In genomic region chr12:131116437-131117117, GRCh38 we compare ENCODE assay signal across 10 cellular contexts.
DNase-seq lines count a peak whose midpoint lies in the region; ATAC-seq, FAIRE-seq and TF ChIP-seq lines count a peak whose summit lies in the region.
"Had no signal": no experiment of that assay in that cellular context is flagged by ENCODE, and none has a peak within 500 bp of the region (broad histone marks: within the 10 kb centered on the region; RNA-seq: fewer than 3 reads in every experiment).

No MANE protein-coding gene starts in this region.

- WGBS in body of pancreas, 2 donors: 52 to 73% methylated on average over 14 to 15 of the region's 15 CpGs
- WGBS in HepG2 (ENCODE audit: low lambda C conversion rate): 66% methylated on average over 8 of the region's 15 CpGs

- no peak overlapping the region for H3K4me3 Mint-ChIP-seq in GM23338

- peaks cover 8% of the 10 kb centered on the region; the same call in 1 of the 3 replicates for H3K4me1 Mint-ChIP-seq in GM23338

- no peaks in the 10 kb centered on the region for H3F3A ChIP-seq in GM23338 (replicated peaks; ENCODE audit: low read depth)

- no peak overlapping the region for H3K9ac ChIP-seq in HepG2 (ENCODE audit: insufficient read depth, low read depth, low read length)

- H3K9me2 ChIP-seq in GM23338 (ENCODE audit: insufficient read depth): no peaks in the 10 kb centered on the region

- no TSS peak for BruUV-seq in HepG2 (replicated peaks; lab: Mats Ljungman, UMichigan)

- peak overlapping the region; percentile 59 for H3K4me3 ChIP-seq in ACC112 (ENCODE audit: low read depth, low read length)
- no peak overlapping the region for H3K4me3 ChIP-seq in GM23338
- H3K4me3 ChIP-seq in body of pancreas: no peak overlapping the region
- no peak overlapping the region for H3K4me3 ChIP-seq in HepG2 (replicated peaks in 1 of 3; ENCODE audit: insufficient read depth in 1 of 3, low read depth in 2 of 3, low read length in 3 of 3)
- H3K4me3 ChIP-seq: Peyer's patch had no signal

- no peak overlapping the region for H3K27ac Mint-ChIP-seq in GM23338
- H3K27ac Mint-ChIP-seq: activated T-helper 2 cell treated with anti-CD3 and anti-CD28 coated beads, Interferon-gamma antibody, Interleukin-2, Interleukin-4, amounts not matched to agents 10 μg/mL and 5 μg/mL and 100 μg/mL, durations not matched to agents 14 hours and 24 hours and 36 hours had no signal

- CTCF ChIA-PET in HepG2 (lab: Yijun Ruan, JAX; ENCODE audit: low intra/inter-chr PET ratio, low total read pairs): no interaction called here

- no peak for TF ChIP-seq POLR2A in body of pancreas (IDR thresholded peaks at IDR 0.05)
- no peak for TF ChIP-seq POLR2A in HepG2 (IDR thresholded peaks at IDR 0.05; ENCODE audit: insufficient read depth in 1 of 2, low read depth in 2 of 2, low read length in 2 of 2)

- no peaks in the 10 kb centered on the region for H3K36me3 Mint-ChIP-seq in GM23338 (ENCODE audit: low read depth)

- POLR2A ChIA-PET in HepG2 (lab: Yijun Ruan, JAX): no interaction called here

- H3K9me3 ChIP-seq in body of pancreas (no peaks in the 10 kb centered on the region), HepG2 (ENCODE audit: low read length) (no peaks in the 10 kb centered on the region)
- H3K9me3 ChIP-seq: Peyer's patch had no signal

- intact Hi-C loops in body of pancreas (cut with DNase I) (no loop called here), HepG2 (cut with micrococcal nuclease; ENCODE audit: unreplicated experiment) (no loop called here)

- TF ChIP-seq CTCF in GM23338 (conservative IDR thresholded peaks at IDR 0.05; ENCODE audit: low read depth in 2 of 2) (peak; percentile 71 to 81), body of pancreas (IDR thresholded peaks at IDR 0.05) (peak in 4 of 7 experiments; percentile 11 to 26 (median 16)), HepG2 (CRISPR knock-in tag; IDR thresholded peaks at IDR 0.05) (peak; percentile 47)

- H3K79me2 ChIP-seq in ACC112 (ENCODE audit: control insufficient read depth, insufficient read depth, low read length, unreplicated experiment) (no peaks in the 10 kb centered on the region), GM23338 (replicated peaks; ENCODE audit: insufficient read depth) (no peaks in the 10 kb centered on the region), HepG2 (ENCODE audit: insufficient read depth, low read length) (no peaks in the 10 kb centered on the region)

- TF ChIP-seq RAD21 in HepG2 (CRISPR knock-in tag; IDR thresholded peaks at IDR 0.05): no peak

- no peaks in the 10 kb centered on the region for H3K9me3 Mint-ChIP-seq in GM23338
- H3K9me3 Mint-ChIP-seq: activated T-helper 2 cell treated with anti-CD3 and anti-CD28 coated beads, Interferon-gamma antibody, Interleukin-2, Interleukin-4, amounts not matched to agents 10 μg/mL and 5 μg/mL and 100 μg/mL, durations not matched to agents 14 hours and 24 hours and 36 hours had no signal

- ATAC-seq in GM23338 (peak; percentile 91), body of pancreas (peak; percentile 39), HepG2 (peak; percentile 66), GM18861 (IDR thresholded peaks at IDR 0.05; ENCODE audit: unreplicated experiment) (no peak), GM21576 (IDR thresholded peaks at IDR 0.05; ENCODE audit: unreplicated experiment) (no peak), HG02678 (IDR thresholded peaks at IDR 0.05; ENCODE audit: unreplicated experiment) (no peak)

- peak; percentile 72 for DNase-seq in GM23338 (ENCODE audit: low spot score)
- DNase-seq in body of pancreas: no peak
- DNase-seq in HepG2 (ENCODE audit: low spot score): no peak
- no peak for DNase-seq in dedifferentiated amniotic fluid mesenchymal stem cell (ENCODE audit: extremely low spot score)

- H3K4me1 ChIP-seq in ACC112 (ENCODE audit: control insufficient read depth, insufficient read depth, low read length, unreplicated experiment) (peaks cover 3% of the 10 kb centered on the region), GM23338 (ENCODE audit: insufficient read depth) (no peaks in the 10 kb centered on the region), body of pancreas (no peaks in the 10 kb centered on the region), HepG2 (ENCODE audit: insufficient read depth, low read length) (0 out of 2 replicates have a peak, but pooled peaks cover 6% of the 10 kb centered on the region)
- H3K4me1 ChIP-seq: Peyer's patch had no signal

- H3K4me2 ChIP-seq in GM23338 (no peak overlapping the region), HepG2 (ENCODE audit: low read depth, low read length) (no peak overlapping the region)

- peaks cover 5% of the 10 kb centered on the region for H3K27me3 Mint-ChIP-seq in GM23338 (ENCODE audit: insufficient read depth, low read depth, poor library complexity)

- H3K27me3 ChIP-seq in ACC112 (ENCODE audit: insufficient read depth, low read length) (no peaks in the 10 kb centered on the region), GM23338 (ENCODE audit: insufficient read depth) (no peaks in the 10 kb centered on the region), body of pancreas (no peaks in the 10 kb centered on the region), HepG2 (ENCODE audit: control insufficient read depth in 1 of 2, insufficient read depth in 2 of 2, low read length in 2 of 2) (no peaks in the 10 kb centered on the region)
- H3K27me3 ChIP-seq: Peyer's patch had no signal

- H2AFZ ChIP-seq in ACC112 (ENCODE audit: low read length, unreplicated experiment): no peak overlapping the region
- peak overlapping the region; percentile 69; the same call in 1 of the 2 replicates for H2AFZ ChIP-seq in GM23338
- H2AFZ ChIP-seq in HepG2 (ENCODE audit: low read length): no peak overlapping the region

- H3K27ac ChIP-seq in ACC112 (ENCODE audit: low read depth, low read length): no peak overlapping the region
- no peak overlapping the region for H3K27ac ChIP-seq in GM23338 (ENCODE audit: low read depth)
- H3K27ac ChIP-seq in body of pancreas: peak overlapping the region in 1 of 4 donors; percentile 24
- H3K27ac ChIP-seq in HepG2 (ENCODE audit: extremely low read length, insufficient read depth, low read length): no peak overlapping the region

- no peaks in the 10 kb centered on the region for H4K20me1 ChIP-seq in GM23338 (replicated peaks; ENCODE audit: insufficient read depth)
- H4K20me1 ChIP-seq in HepG2 (ENCODE audit: insufficient read depth, low read length): no peaks in the 10 kb centered on the region

- FAIRE-seq in HepG2 (lab: Jason Lieb, UNC): no peak

- H3K36me3 ChIP-seq in ACC112 (ENCODE audit: insufficient read depth, low read length): no peaks in the 10 kb centered on the region
- H3K36me3 ChIP-seq in GM23338 (ENCODE audit: insufficient read depth): no peaks in the 10 kb centered on the region
- no peaks in the 10 kb centered on the region for H3K36me3 ChIP-seq in body of pancreas (replicated peaks in 1 of 2; ENCODE audit: insufficient read depth in 1 of 2, low read depth in 2 of 2)
- no peaks in the 10 kb centered on the region for H3K36me3 ChIP-seq in HepG2 (replicated peaks in 1 of 2; ENCODE audit: control insufficient read depth in 1 of 2, insufficient read depth in 2 of 2, low read length in 2 of 2)
- H3K36me3 ChIP-seq: Peyer's patch had no signal

- TF ChIP-seq EP300 in HepG2 (IDR thresholded peaks at IDR 0.05; ENCODE audit: low read depth in 2 of 2, low read length in 2 of 2) (no peak), HepG2 (CRISPR knock-in tag; IDR thresholded peaks at IDR 0.05; ENCODE audit: borderline replicate concordance) (no peak)

- in situ Hi-C loops in HepG2 (cut with HindIII; ENCODE audit: extremely low pct_ligation_motif_present, low pct_unique_long_range_greater_than_20kb): loop anchor here (25.0 kb wide), 1 partner anchor 721 kb away; the partner anchor contains the start of gene MMP17

TF ChIP-seq in GM23338, 12 proteins besides CTCF, POLR2A, EP300 and RAD21 (continues in another document):
- TF ChIP-seq NANOG (IDR thresholded peaks at IDR 0.05; ENCODE audit: borderline replicate concordance) (no peak), STAT1 (IDR thresholded peaks at IDR 0.05; ENCODE audit: unreplicated experiment) (no peak), ZNF331 (CRISPR knock-in tag; IDR thresholded peaks at IDR 0.05; ENCODE audit: low read depth) (no peak), JUNB (IDR thresholded peaks at IDR 0.05; ENCODE audit: unreplicated experiment) (no peak)

TF ChIP-seq in HepG2, 621 proteins besides CTCF, POLR2A, EP300 and RAD21 (continues in another document):
- TF ChIP-seq FOXA1 (IDR thresholded peaks at IDR 0.05) (no peak), FOXA1 (CRISPR knock-in tag; IDR thresholded peaks at IDR 0.05) (no peak), STAG1 (CRISPR knock-in tag; IDR thresholded peaks at IDR 0.05) (peak; percentile 47), ZBTB25 (CRISPR knock-in tag; IDR thresholded peaks at IDR 0.05) (no peak)
- TF ChIP-seq, protein P1, sequence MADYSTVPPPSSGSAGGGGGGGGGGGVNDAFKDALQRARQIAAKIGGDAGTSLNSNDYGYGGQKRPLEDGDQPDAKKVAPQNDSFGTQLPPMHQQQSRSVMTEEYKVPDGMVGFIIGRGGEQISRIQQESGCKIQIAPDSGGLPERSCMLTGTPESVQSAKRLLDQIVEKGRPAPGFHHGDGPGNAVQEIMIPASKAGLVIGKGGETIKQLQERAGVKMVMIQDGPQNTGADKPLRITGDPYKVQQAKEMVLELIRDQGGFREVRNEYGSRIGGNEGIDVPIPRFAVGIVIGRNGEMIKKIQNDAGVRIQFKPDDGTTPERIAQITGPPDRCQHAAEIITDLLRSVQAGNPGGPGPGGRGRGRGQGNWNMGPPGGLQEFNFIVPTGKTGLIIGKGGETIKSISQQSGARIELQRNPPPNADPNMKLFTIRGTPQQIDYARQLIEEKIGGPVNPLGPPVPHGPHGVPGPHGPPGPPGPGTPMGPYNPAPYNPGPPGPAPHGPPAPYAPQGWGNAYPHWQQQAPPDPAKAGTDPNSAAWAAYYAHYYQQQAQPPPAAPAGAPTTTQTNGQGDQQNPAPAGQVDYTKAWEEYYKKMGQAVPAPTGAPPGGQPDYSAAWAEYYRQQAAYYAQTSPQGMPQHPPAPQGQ (CRISPR knock-in tag; IDR thresholded peaks at IDR 0.05; ENCODE audit: borderline replicate concordance): no peak

Comparison
In these comparisons a context has a peak if more than half of its experiments do, and no peak if none do; other contexts are left out.
1. ATAC-seq: peak in GM23338 (single experiment), body of pancreas (single experiment) and HepG2 (single experiment); none in GM18861 (single experiment), GM21576 (single experiment) and HG02678 (single experiment).
2. CTCF ChIP-seq: peak in every context shown above with its lines; median percentile 76 in GM23338; 47 in HepG2; 16 in body of pancreas.